19 cellular contexts compared by ENCODE assay signal in the genomic region with DNA sequence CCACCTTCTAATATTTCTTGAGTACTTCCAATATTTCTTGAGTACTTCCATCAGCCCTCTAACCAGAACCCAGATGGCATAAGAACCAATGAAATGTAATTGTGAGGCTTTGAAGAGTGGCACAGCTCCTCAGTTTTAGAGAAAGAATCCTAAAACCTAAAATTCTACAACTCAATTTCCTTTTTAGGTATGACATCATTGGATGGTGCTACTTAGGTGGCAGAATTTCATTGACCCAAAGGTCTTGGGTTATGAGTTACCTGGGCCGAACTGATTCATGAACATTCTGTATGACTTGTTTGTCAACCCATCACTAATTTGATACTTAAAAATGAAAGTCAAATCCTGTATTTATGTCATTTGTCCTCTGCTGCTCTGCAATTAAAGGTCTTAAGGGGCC. TPM values are rescaled to one million over a fixed set of nuclear protein-coding genes. Genes with fewer than 3 reads are reported as not detected.
DNase-seq lines count a peak whose midpoint lies in the region; ATAC-seq, FAIRE-seq and TF ChIP-seq lines count a peak whose summit lies in the region.
"Had no signal": no experiment of that assay in that cellular context is flagged by ENCODE, and none has a peak within 500 bp of the region (broad histone marks: within the 10 kb centered on the region; RNA-seq: fewer than 3 reads in every experiment).

No MANE protein-coding gene starts in this region.

- H3K9me3 Mint-ChIP-seq in activated CD4-positive, alpha-beta T cell treated with anti-CD3 and anti-CD28 coated beads, Interleukin-2, amount 10 ng/mL, durations not matched to agents 24 days and 14 days: no peaks in the 10 kb centered on the region
- H3K9me3 Mint-ChIP-seq in activated T-helper 2 cell treated with anti-CD3 and anti-CD28 coated beads, Interferon-gamma antibody, Interleukin-2, Interleukin-4, amounts not matched to agents 10 μg/mL and 5 μg/mL and 100 μg/mL, durations not matched to agents 14 hours and 24 hours and 36 hours: no peaks in the 10 kb centered on the region
- H3K9me3 Mint-ChIP-seq in CD4-positive, alpha-beta memory T cell: peaks cover 0 to 2% (median 0%) of the 10 kb centered on the region in 8 donors
- H3K9me3 Mint-ChIP-seq: CD4-positive, alpha-beta T cell had no signal

- H3K4me1 Mint-ChIP-seq in activated CD4-positive, alpha-beta T cell treated with anti-CD3 and anti-CD28 coated beads, Interleukin-2, amount 10 ng/mL, durations not matched to agents 24 days and 14 days: peaks cover 45% of the 10 kb centered on the region
- H3K4me1 Mint-ChIP-seq in activated T-helper 2 cell treated with anti-CD3 and anti-CD28 coated beads, Interferon-gamma antibody, Interleukin-2, Interleukin-4, amounts not matched to agents 10 μg/mL and 5 μg/mL and 100 μg/mL, durations not matched to agents 14 hours and 24 hours and 36 hours (ENCODE audit: low read depth): peaks cover 73% of the 10 kb centered on the region
- peaks cover 18 to 37% (median 29%) of the 10 kb centered on the region in 4 donors for H3K4me1 Mint-ChIP-seq in CD4-positive, alpha-beta memory T cell

- H3K4me3 Mint-ChIP-seq in activated CD4-positive, alpha-beta T cell treated with anti-CD3 and anti-CD28 coated beads, Interleukin-2, amount 10 ng/mL, durations not matched to agents 24 days and 14 days: no peak overlapping the region
- no peak overlapping the region for H3K4me3 Mint-ChIP-seq in activated T-helper 2 cell treated with anti-CD3 and anti-CD28 coated beads, Interferon-gamma antibody, Interleukin-2, Interleukin-4, amounts not matched to agents 10 μg/mL and 5 μg/mL and 100 μg/mL, durations not matched to agents 14 hours and 24 hours and 36 hours (ENCODE audit: low read depth)
- no peak overlapping the region for H3K4me3 Mint-ChIP-seq in CD4-positive, alpha-beta memory T cell
- H3K4me3 Mint-ChIP-seq: B cell; CD4-positive, alpha-beta T cell had no signal

- POLR2A ChIA-PET in CD4-positive, alpha-beta memory T cell (lab: Charles Lee; ENCODE audit: partially characterized antibody): interaction anchor here (0.5 to 1.0 kb wide), 2 partner anchors 13 to 230 kb away, joined by 3 to 5 read pairs; partner anchors contain the start of gene HMGCS1

- no peak overlapping the region for H3K4me3 ChIP-seq in CD4-positive, alpha-beta memory T cell (ENCODE audit: low read length in 2 of 2)

- FAIRE-seq in H54 (lab: Jason Lieb, UNC): peak; percentile 68
- FAIRE-seq: A204.1, G401.6, GM12891 had no signal

- no peak overlapping the region for H3K27ac ChIP-seq in CD4-positive, alpha-beta memory T cell (ENCODE audit: low read depth, low read length)
- H3K27ac ChIP-seq: HL-60 had no signal

- peaks cover 7% of the 10 kb centered on the region for H3K4me1 ChIP-seq in CD4-positive, alpha-beta memory T cell (ENCODE audit: insufficient read depth, low read length)

- H3K27me3 Mint-ChIP-seq in activated CD4-positive, alpha-beta T cell treated with anti-CD3 and anti-CD28 coated beads, Interleukin-2, amount 10 ng/mL, durations not matched to agents 24 days and 14 days: no peaks in the 10 kb centered on the region
- no peaks in the 10 kb centered on the region for H3K27me3 Mint-ChIP-seq in activated T-helper 2 cell treated with anti-CD3 and anti-CD28 coated beads, Interferon-gamma antibody, Interleukin-2, Interleukin-4, amounts not matched to agents 10 μg/mL and 5 μg/mL and 100 μg/mL, durations not matched to agents 14 hours and 24 hours and 36 hours (ENCODE audit: low read depth)
- no peaks in the 10 kb centered on the region for H3K27me3 Mint-ChIP-seq in CD4-positive, alpha-beta memory T cell
- H3K27me3 Mint-ChIP-seq: B cell; CD4-positive, alpha-beta T cell had no signal

- no peaks in the 10 kb centered on the region for H3K9me3 ChIP-seq in CD4-positive, alpha-beta memory T cell (ENCODE audit: control insufficient read depth in 1 of 2, low read length in 2 of 2)

- peaks cover 78% of the 10 kb centered on the region for H3K36me3 Mint-ChIP-seq in activated CD4-positive, alpha-beta T cell treated with anti-CD3 and anti-CD28 coated beads, Interleukin-2, amount 10 ng/mL, durations not matched to agents 24 days and 14 days (ENCODE audit: low read depth)
- peaks cover 87% of the 10 kb centered on the region for H3K36me3 Mint-ChIP-seq in activated T-helper 2 cell treated with anti-CD3 and anti-CD28 coated beads, Interferon-gamma antibody, Interleukin-2, Interleukin-4, amounts not matched to agents 10 μg/mL and 5 μg/mL and 100 μg/mL, durations not matched to agents 14 hours and 24 hours and 36 hours (ENCODE audit: low read depth)
- peaks cover 35 to 46% of the 10 kb centered on the region in 2 donors for H3K36me3 Mint-ChIP-seq in CD4-positive, alpha-beta memory T cell

- no peak for DNase-seq in activated CD4-positive, alpha-beta T cell treated with anti-CD3 and anti-CD28 coated beads, Interleukin-2, amount 10 ng/mL, durations not matched to agents 24 days and 14 days
- no peak for DNase-seq in activated CD4-positive, alpha-beta T cell treated with anti-CD3 and anti-CD28 coated beads, Interleukin-2, amount 50 U/mL, for 48 hours
- DNase-seq in H54 (ENCODE audit: insufficient read length, low spot score) (no peak), SHP77 (lab: John Stamatoyannopoulos, UW) (no peak)
- DNase-seq in activated T-helper 2 cell treated with anti-CD3 and anti-CD28 coated beads, Interferon-gamma antibody, Interleukin-2, Interleukin-4, amounts not matched to agents 10 μg/mL and 5 μg/mL and 100 μg/mL, durations not matched to agents 14 hours and 24 hours and 36 hours (ENCODE audit: low spot score): no peak
- DNase-seq in CD4-positive, alpha-beta memory T cell: no peak
- DNase-seq: C1 segment of cervical spinal cord; CD4-positive, alpha-beta T cell; DMS79; EL; GOT3; HCEC 1CT; KBM-7 had no signal

- H3K27me3 ChIP-seq in CD4-positive, alpha-beta memory T cell (ENCODE audit: insufficient read depth, low read length): no peaks in the 10 kb centered on the region

- peaks cover 31% of the 10 kb centered on the region for H3K36me3 ChIP-seq in CD4-positive, alpha-beta memory T cell (ENCODE audit: insufficient read depth, low read length)

- no peak for TF ChIP-seq POLR2A in H54 (IDR thresholded peaks at IDR 0.05; ENCODE audit: low read depth, low read length)

- CTCF ChIA-PET in CD4-positive, alpha-beta memory T cell (lab: Charles Lee; ENCODE audit: partially characterized antibody): interaction anchor here (1.1 to 1.3 kb wide), 2 partner anchors 14 to 194 kb away, joined by 3 read pairs; no protein-coding TSS in a partner anchor

- ATAC-seq in GM21717 (IDR thresholded peaks at IDR 0.05; ENCODE audit: unreplicated experiment): no peak

- peak overlapping the region; percentile 59 for H3K27ac Mint-ChIP-seq in activated CD4-positive, alpha-beta T cell treated with anti-CD3 and anti-CD28 coated beads, Interleukin-2, amount 10 ng/mL, durations not matched to agents 24 days and 14 days
- peak overlapping the region; percentile 26 for H3K27ac Mint-ChIP-seq in activated T-helper 2 cell treated with anti-CD3 and anti-CD28 coated beads, Interferon-gamma antibody, Interleukin-2, Interleukin-4, amounts not matched to agents 10 μg/mL and 5 μg/mL and 100 μg/mL, durations not matched to agents 14 hours and 24 hours and 36 hours
- no peak overlapping the region for H3K27ac Mint-ChIP-seq in CD4-positive, alpha-beta memory T cell
- H3K27ac Mint-ChIP-seq: B cell; CD4-positive, alpha-beta T cell had no signal

- intact Hi-C loops in activated CD4-positive, alpha-beta T cell treated with anti-CD3 and anti-CD28 coated beads, Interleukin-2, amount 10 ng/mL, durations not matched to agents 24 days and 14 days (cut with micrococcal nuclease): loop anchor here (2.0 kb wide), 1 partner anchor 15 kb away; no protein-coding TSS in a partner anchor
- intact Hi-C loops in activated T-helper 2 cell treated with anti-CD3 and anti-CD28 coated beads, Interferon-gamma antibody, Interleukin-2, Interleukin-4, amounts not matched to agents 10 μg/mL and 5 μg/mL and 100 μg/mL, durations not matched to agents 14 hours and 24 hours and 36 hours (cut with micrococcal nuclease): loop anchor here (5.0 kb wide), 1 partner anchor 58 kb away; no protein-coding TSS in a partner anchor
- intact Hi-C loops in CD4-positive, alpha-beta memory T cell (cut with micrococcal nuclease): no loop called here

RNA-seq across cellular contexts. Expression of gene HMGCS1, which starts 13.1 kb away (rescaled TPM):
- total RNA-seq in activated CD4-positive, alpha-beta T cell treated with anti-CD3 and anti-CD28 coated beads, Interleukin-2, amount 10 ng/mL, durations not matched to agents 24 days and 14 days: 230 and 241 TPM in 2 replicates
- 232 and 233 TPM in 2 replicates for total RNA-seq in activated T-helper 2 cell treated with anti-CD3 and anti-CD28 coated beads, Interferon-gamma antibody, Interleukin-2, Interleukin-4, amounts not matched to agents 10 μg/mL and 5 μg/mL and 100 μg/mL, durations not matched to agents 14 hours and 24 hours and 36 hours
- 10 to 100 TPM; 27.7 to 35.7 TPM for total RNA-seq in CD4-positive, alpha-beta memory T cell
- 1 to 10 TPM; 3.3 to 6.8 TPM for polyA plus RNA-seq in CD4-positive, alpha-beta memory T cell

Comparison
In these comparisons a context has a peak if more than half of its experiments do, and no peak if none do; other contexts are left out.
1. H3K27ac Mint-ChIP-seq: peak in activated CD4-positive, alpha-beta T cell treated with anti-CD3 and anti-CD28 coated beads, Interleukin-2, amount 10 ng/mL, durations not matched to agents 24 days and 14 days (single experiment) and activated T-helper 2 cell treated with anti-CD3 and anti-CD28 coated beads, Interferon-gamma antibody, Interleukin-2, Interleukin-4, amounts not matched to agents 10 μg/mL and 5 μg/mL and 100 μg/mL, durations not matched to agents 14 hours and 24 hours and 36 hours (single experiment); none in CD4-positive, alpha-beta memory T cell (0 of 7).